1 cellular context compared by ENCODE assay signal in the genomic region with DNA sequence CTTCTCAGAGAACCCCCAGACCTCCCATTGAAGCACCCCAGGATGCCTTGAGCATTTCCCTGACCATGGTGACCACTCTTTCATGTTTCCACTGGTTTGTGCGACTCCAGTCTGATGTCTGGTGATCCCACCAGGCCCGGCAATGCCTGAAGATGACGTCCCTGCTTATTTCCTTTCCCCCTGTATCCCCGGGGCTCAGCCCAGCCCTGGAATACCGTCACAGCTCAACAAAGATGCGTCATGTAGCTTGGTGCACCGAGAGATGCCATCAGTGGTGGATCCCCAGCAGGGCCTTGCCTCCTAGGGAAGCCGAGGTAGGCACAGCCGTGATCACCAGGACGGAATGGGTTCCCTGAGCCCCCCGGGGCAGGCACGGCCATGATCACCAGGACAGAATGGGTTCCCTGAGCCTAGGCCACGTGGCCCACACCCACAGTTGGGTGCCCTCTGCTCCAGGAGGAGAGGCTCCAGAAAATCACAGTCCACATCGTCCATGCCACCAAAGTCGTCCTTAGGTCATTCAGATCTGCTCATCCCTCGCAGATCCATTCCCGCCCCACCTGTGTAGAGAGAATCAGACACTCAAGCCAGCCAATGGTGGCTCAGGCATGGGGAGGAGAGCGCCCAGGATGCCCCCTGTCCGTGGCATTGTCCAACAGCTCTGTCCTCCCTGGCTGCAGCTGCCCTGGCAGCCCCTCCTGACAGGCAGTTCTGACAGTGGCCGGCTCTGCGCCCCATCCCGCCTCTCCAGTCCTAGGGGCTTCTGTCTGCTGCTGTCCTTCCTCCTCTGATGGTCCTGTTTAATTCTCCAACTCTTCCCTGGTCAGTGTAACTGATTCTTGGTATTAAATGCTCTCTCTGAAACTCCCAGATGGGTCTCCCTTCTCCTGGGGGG.
A peak's percentile ranks its signal among the peaks of the same experiment; 100 is the strongest.
TF ChIP-seq lines count a peak whose summit lies in the region.

No MANE protein-coding gene starts in this region.

TF ChIP-seq in HepG2, 621 proteins besides CTCF, POLR2A, EP300 and RAD21:
- TF ChIP-seq, protein P1, sequence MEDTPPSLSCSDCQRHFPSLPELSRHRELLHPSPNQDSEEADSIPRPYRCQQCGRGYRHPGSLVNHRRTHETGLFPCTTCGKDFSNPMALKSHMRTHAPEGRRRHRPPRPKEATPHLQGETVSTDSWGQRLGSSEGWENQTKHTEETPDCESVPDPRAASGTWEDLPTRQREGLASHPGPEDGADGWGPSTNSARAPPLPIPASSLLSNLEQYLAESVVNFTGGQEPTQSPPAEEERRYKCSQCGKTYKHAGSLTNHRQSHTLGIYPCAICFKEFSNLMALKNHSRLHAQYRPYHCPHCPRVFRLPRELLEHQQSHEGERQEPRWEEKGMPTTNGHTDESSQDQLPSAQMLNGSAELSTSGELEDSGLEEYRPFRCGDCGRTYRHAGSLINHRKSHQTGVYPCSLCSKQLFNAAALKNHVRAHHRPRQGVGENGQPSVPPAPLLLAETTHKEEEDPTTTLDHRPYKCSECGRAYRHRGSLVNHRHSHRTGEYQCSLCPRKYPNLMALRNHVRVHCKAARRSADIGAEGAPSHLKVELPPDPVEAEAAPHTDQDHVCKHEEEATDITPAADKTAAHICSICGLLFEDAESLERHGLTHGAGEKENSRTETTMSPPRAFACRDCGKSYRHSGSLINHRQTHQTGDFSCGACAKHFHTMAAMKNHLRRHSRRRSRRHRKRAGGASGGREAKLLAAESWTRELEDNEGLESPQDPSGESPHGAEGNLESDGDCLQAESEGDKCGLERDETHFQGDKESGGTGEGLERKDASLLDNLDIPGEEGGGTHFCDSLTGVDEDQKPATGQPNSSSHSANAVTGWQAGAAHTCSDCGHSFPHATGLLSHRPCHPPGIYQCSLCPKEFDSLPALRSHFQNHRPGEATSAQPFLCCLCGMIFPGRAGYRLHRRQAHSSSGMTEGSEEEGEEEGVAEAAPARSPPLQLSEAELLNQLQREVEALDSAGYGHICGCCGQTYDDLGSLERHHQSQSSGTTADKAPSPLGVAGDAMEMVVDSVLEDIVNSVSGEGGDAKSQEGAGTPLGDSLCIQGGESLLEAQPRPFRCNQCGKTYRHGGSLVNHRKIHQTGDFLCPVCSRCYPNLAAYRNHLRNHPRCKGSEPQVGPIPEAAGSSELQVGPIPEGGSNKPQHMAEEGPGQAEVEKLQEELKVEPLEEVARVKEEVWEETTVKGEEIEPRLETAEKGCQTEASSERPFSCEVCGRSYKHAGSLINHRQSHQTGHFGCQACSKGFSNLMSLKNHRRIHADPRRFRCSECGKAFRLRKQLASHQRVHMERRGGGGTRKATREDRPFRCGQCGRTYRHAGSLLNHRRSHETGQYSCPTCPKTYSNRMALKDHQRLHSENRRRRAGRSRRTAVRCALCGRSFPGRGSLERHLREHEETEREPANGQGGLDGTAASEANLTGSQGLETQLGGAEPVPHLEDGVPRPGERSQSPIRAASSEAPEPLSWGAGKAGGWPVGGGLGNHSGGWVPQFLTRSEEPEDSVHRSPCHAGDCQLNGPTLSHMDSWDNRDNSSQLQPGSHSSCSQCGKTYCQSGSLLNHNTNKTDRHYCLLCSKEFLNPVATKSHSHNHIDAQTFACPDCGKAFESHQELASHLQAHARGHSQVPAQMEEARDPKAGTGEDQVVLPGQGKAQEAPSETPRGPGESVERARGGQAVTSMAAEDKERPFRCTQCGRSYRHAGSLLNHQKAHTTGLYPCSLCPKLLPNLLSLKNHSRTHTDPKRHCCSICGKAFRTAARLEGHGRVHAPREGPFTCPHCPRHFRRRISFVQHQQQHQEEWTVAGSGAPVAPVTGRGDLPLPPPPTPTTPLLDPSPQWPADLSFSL (CRISPR knock-in tag; IDR thresholded peaks at IDR 0.05) = no peak
- TF ChIP-seq ZNF460 (CRISPR knock-in tag; IDR thresholded peaks at IDR 0.05; ENCODE audit: borderline replicate concordance) = no peak
- TF ChIP-seq AKNA (CRISPR knock-in tag; IDR thresholded peaks at IDR 0.05; ENCODE audit: borderline replicate concordance) = no peak
- TF ChIP-seq CREB1 (IDR thresholded peaks at IDR 0.05) = 0 out of 2 replicates have a peak, but pooled peaks have one; percentile 37
- TF ChIP-seq CREB1 (CRISPR knock-in tag; IDR thresholded peaks at IDR 0.05) = no peak
- TF ChIP-seq FOSL2 (CRISPR knock-in tag; IDR thresholded peaks at IDR 0.05) = no peak
- no peak for TF ChIP-seq ZNF18 (CRISPR knock-in tag; IDR thresholded peaks at IDR 0.05; ENCODE audit: insufficient replicate concordance)
- TF ChIP-seq SNRNP70 (IDR thresholded peaks at IDR 0.05; ENCODE audit: low read depth, low read length) = no peak
- no peak for TF ChIP-seq PRMT3 (CRISPR knock-in tag; IDR thresholded peaks at IDR 0.05; ENCODE audit: borderline replicate concordance, low read depth)
